14 cellular contexts compared by ENCODE assay signal in genomic region chr1:236514703-236515442, GRCh38. TPM values are rescaled to one million over a fixed set of nuclear protein-coding genes. Genes with fewer than 3 reads are reported as not detected.
DNase-seq lines count a peak whose midpoint lies in the region; ATAC-seq and TF ChIP-seq lines count a peak whose summit lies in the region.
"Had no signal": no experiment of that assay in that cellular context is flagged by ENCODE, and none has a peak within 500 bp of the region (broad histone marks: within the 10 kb centered on the region; RNA-seq: fewer than 3 reads in every experiment).

No MANE protein-coding gene starts in this region.

- peaks cover 19 to 44% (median 39%) of the 10 kb centered on the region in 3 donors for H3K4me1 Mint-ChIP-seq in T-cell

- H3K9me3 ChIP-seq in stomach = no peaks in the 10 kb centered on the region
- H3K9me3 ChIP-seq: left lung, testis had no signal

- H3K36me3 Mint-ChIP-seq in T-cell = no peaks in the 10 kb centered on the region
- H3K36me3 Mint-ChIP-seq: CD8-positive, alpha-beta memory T cell; naive thymus-derived CD4-positive, alpha-beta T cell had no signal

- H3K27me3 ChIP-seq in stomach = no peaks in the 10 kb centered on the region
- H3K27me3 ChIP-seq: brain microvascular endothelial cell, left lung, testis had no signal

- no peak overlapping the region for H3K4me3 ChIP-seq in stomach
- H3K4me3 ChIP-seq: left lung, testis had no signal

- H3K9me3 Mint-ChIP-seq in T-cell = no peaks in the 10 kb centered on the region
- H3K9me3 Mint-ChIP-seq: CD8-positive, alpha-beta memory T cell; naive thymus-derived CD4-positive, alpha-beta T cell had no signal

- CTCF ChIA-PET in T-cell (lab: Charles Lee) = interaction anchor here in 1 of 2 donors (0.5 kb wide), 1 partner anchor 193 kb away, joined by 3 read pairs; no protein-coding TSS in a partner anchor

- H3K27ac ChIP-seq in stomach = peak overlapping the region in 4 of 5 donors; percentile 35 to 63 (median 53)
- H3K27ac ChIP-seq: brain microvascular endothelial cell, left lung, testis had no signal

- H3K4me3 Mint-ChIP-seq in T-cell = no peak overlapping the region

- no peak for TF ChIP-seq EP300 in stomach (IDR thresholded peaks at IDR 0.05)

- H3K27ac Mint-ChIP-seq in T-cell = peak overlapping the region; percentile 93 to 96

- TF ChIP-seq POLR2A in stomach (IDR thresholded peaks at IDR 0.05) = no peak

- WGBS in stomach, 5 donors = 34 to 55% (median 45%) methylated on average over 4 of the region's 4 CpGs

- intact Hi-C loops in stomach (cut with DNase I; ENCODE audit: low total_unique reads) = no loop called here

- peaks cover 19 to 52% (median 27%) of the 10 kb centered on the region in 4 donors for H3K4me1 ChIP-seq in stomach
- H3K4me1 ChIP-seq: left lung, testis had no signal

- POLR2A ChIA-PET in T-cell (lab: Charles Lee) = no interaction called here

- no peaks in the 10 kb centered on the region for H3K36me3 ChIP-seq in stomach
- H3K36me3 ChIP-seq: brain microvascular endothelial cell, left lung had no signal

- peaks cover 0 to 4% of the 10 kb centered on the region in 2 donors for H3K27me3 Mint-ChIP-seq in T-cell
- H3K27me3 Mint-ChIP-seq: CD8-positive, alpha-beta memory T cell had no signal

- no peak for TF ChIP-seq CTCF in stomach (IDR thresholded peaks at IDR 0.05)

- DNase-seq in HT-29 (ENCODE audit: low spot score) (peak; percentile 31), NCI-H2171 (lab: John Stamatoyannopoulos, UW) (peak; percentile 10), T-cell (no peak), stomach (no peak), middle frontal gyrus (ENCODE audit: extremely low spot score, low spot score) (no peak)
- DNase-seq: activated naive CD4-positive, alpha-beta T cell treated with anti-CD3 and anti-CD28 coated beads, Interleukin-2, amount 50 U/mL, for 16 hours; brain microvascular endothelial cell; CD8-positive, alpha-beta memory T cell; hippocampal formation; left lung; naive thymus-derived CD4-positive, alpha-beta T cell had no signal

- ATAC-seq in T-cell (replicated peaks in 1 of 4) = no peak
- no peak for ATAC-seq in GM19324 (IDR thresholded peaks at IDR 0.05; ENCODE audit: low FRiP score, unreplicated experiment)
- ATAC-seq in HG02588 (IDR thresholded peaks at IDR 0.05; ENCODE audit: unreplicated experiment) = no peak
- ATAC-seq: left lung; naive thymus-derived CD4-positive, alpha-beta T cell had no signal

RNA-seq across cellular contexts. Expression of gene LGALS8, which starts 8.9 kb away (rescaled TPM):
- 25.1 and 32.0 TPM in 2 replicates for total RNA-seq in HT-29 (2014; rRNA removed; shearing (Covaris generic))
- total RNA-seq in T-cell (100 to 1,000 TPM; 106 to 147 (median 124) TPM), stomach (100 to 1,000 TPM in 3 of 5 donors, 10 to 100 TPM in 2; 32.7 to 142 (median 104) TPM)
- polyA plus RNA-seq in stomach = 10 to 100 TPM; 17.9 to 23.7 (median 18.7) TPM

Comparison
In these comparisons a context has a peak if more than half of its experiments do, and no peak if none do; other contexts are left out.
1. DNase-seq: peak in HT-29 (single experiment) and NCI-H2171 (single experiment); none in T-cell (0 of 34), stomach (single experiment) and middle frontal gyrus (single experiment).